ENCODE assay signal across 24 cellular contexts in genomic region chr21:26652891-26653290, GRCh38.
"Had no signal": no experiment of that assay in that cellular context is flagged by ENCODE, and none has a peak within 500 bp of the region (broad histone marks: within the 10 kb centered on the region; RNA-seq: fewer than 3 reads in every experiment).

No MANE protein-coding gene starts in this region.

- H3K4me3 ChIP-seq: coronary artery, dorsolateral prefrontal cortex, gastrocnemius medialis, heart right ventricle, left lung, lower lobe of right lung, mucosa of descending colon had no signal

- DNase-seq: dermis blood vessel endothelial cell; dorsolateral prefrontal cortex; effector CD4-positive, alpha-beta T cell; effector memory CD8-positive, alpha-beta T cell; endodermal cell; erythroblast; foreskin fibroblast; foreskin melanocyte; gastrocnemius medialis; glutamatergic neuron; head of caudate nucleus; heart right ventricle; hippocampal formation; islet precursor cell; kidney; left cardiac atrium; left lung; left ventricle myocardium superior; lower lobe of right lung; mesenchymal stem cell; mucosa of descending colon; naive B cell had no signal

- H3K36me3 ChIP-seq: gastrocnemius medialis, heart right ventricle, left lung, lower lobe of right lung had no signal

- H3K27ac ChIP-seq: coronary artery, dorsolateral prefrontal cortex, epithelial cell of prostate, gastrocnemius medialis, heart right ventricle, left lung, lower lobe of right lung had no signal

- H3K27me3 ChIP-seq: dorsolateral prefrontal cortex, gastrocnemius medialis, heart right ventricle, left lung had no signal

- H3K9me3 ChIP-seq: gastrocnemius medialis, lower lobe of right lung, mucosa of descending colon had no signal

- H3K4me1 ChIP-seq: gastrocnemius medialis, heart right ventricle, left lung, lower lobe of right lung had no signal
